9 cellular contexts compared by ENCODE assay signal in genomic region chr19:47093254-47093653, GRCh38. TPM values are rescaled to one million over a fixed set of nuclear protein-coding genes. Genes with fewer than 3 reads are reported as not detected.
DNase-seq lines count a peak whose midpoint lies in the region; ATAC-seq and TF ChIP-seq lines count a peak whose summit lies in the region.
"Had no signal": no experiment of that assay in that cellular context is flagged by ENCODE, and none has a peak within 500 bp of the region (broad histone marks: within the 10 kb centered on the region; RNA-seq: fewer than 3 reads in every experiment).

No MANE protein-coding gene starts in this region.

- ATAC-seq in activated T-helper 17 cell treated with anti-CD3 and anti-CD28 coated beads, Interleukin-2, amount 50 U/mL, for 72 hours (replicated peaks) = peak; percentile 31
- ATAC-seq in thoracic aorta (ENCODE audit: insufficient number of reproducible peaks, low FRiP score, low read depth) (no peak), HG03442 (IDR thresholded peaks at IDR 0.05; ENCODE audit: unreplicated experiment) (no peak), GM21526 (IDR thresholded peaks at IDR 0.05; ENCODE audit: low FRiP score, unreplicated experiment) (no peak)

- no peak for DNase-seq in activated T-cell treated with anti-CD3 and anti-CD28 coated beads, Interleukin-2, amount 50 U/mL, for 24 hours
- no peak for DNase-seq in activated T-cell treated with anti-CD3 and anti-CD28 coated beads, Interleukin-2, amount 50 U/mL, for 48 hours
- peak; percentile 28 for DNase-seq in glomerular visceral epithelial cell (ENCODE audit: extremely low spot score)
- DNase-seq in thoracic aorta (ENCODE audit: low spot score) = no peak
- no peak for DNase-seq in neural progenitor cell (ENCODE audit: low spot score)
- DNase-seq: NCI-H1105 had no signal

- H2AFZ ChIP-seq in neural progenitor cell (replicated peaks) = no peak overlapping the region

- peak overlapping the region; percentile 96 for H3K27ac Mint-ChIP-seq in activated T-cell treated with anti-CD3 and anti-CD28 coated beads, Interleukin-2, amount 50 U/mL, for 24 hours
- H3K27ac Mint-ChIP-seq in activated T-helper 17 cell treated with anti-CD3 and anti-CD28 coated beads, Interleukin-2, amount 50 U/mL, for 72 hours = peak overlapping the region; percentile 99
- H3K27ac Mint-ChIP-seq in neural progenitor cell = no peak overlapping the region

- H3K4me3 ChIP-seq in thoracic aorta (no peak overlapping the region), neural progenitor cell (no peak overlapping the region)

- no peak overlapping the region for H3K9ac ChIP-seq in neural progenitor cell

- no peaks in the 10 kb centered on the region for H3K27me3 ChIP-seq in thoracic aorta (replicated peaks; ENCODE audit: insufficient read depth)
- no peaks in the 10 kb centered on the region for H3K27me3 ChIP-seq in neural progenitor cell

- TF ChIP-seq CTCF in thoracic aorta (IDR thresholded peaks at IDR 0.05) (no peak), neural progenitor cell (IDR thresholded peaks at IDR 0.05) (no peak)

- H3K9me3 ChIP-seq in thoracic aorta (no peaks in the 10 kb centered on the region), neural progenitor cell (ENCODE audit: low read depth) (no peaks in the 10 kb centered on the region)

- H3K9me3 Mint-ChIP-seq in activated T-cell treated with anti-CD3 and anti-CD28 coated beads, Interleukin-2, amount 50 U/mL, for 24 hours = no peaks in the 10 kb centered on the region
- no peaks in the 10 kb centered on the region for H3K9me3 Mint-ChIP-seq in activated T-helper 17 cell treated with anti-CD3 and anti-CD28 coated beads, Interleukin-2, amount 50 U/mL, for 72 hours
- no peaks in the 10 kb centered on the region for H3K9me3 Mint-ChIP-seq in neural progenitor cell

- H3K27ac ChIP-seq in thoracic aorta = peak overlapping the region; percentile 21 to 59
- H3K27ac ChIP-seq in neural progenitor cell = no peak overlapping the region

- peaks cover 19% of the 10 kb centered on the region for H3K36me3 ChIP-seq in thoracic aorta
- H3K36me3 ChIP-seq in neural progenitor cell = no peaks in the 10 kb centered on the region

- peaks cover 51% of the 10 kb centered on the region for H4K20me1 ChIP-seq in neural progenitor cell (ENCODE audit: low read depth)

- H3K36me3 Mint-ChIP-seq in activated T-cell treated with anti-CD3 and anti-CD28 coated beads, Interleukin-2, amount 50 U/mL, for 24 hours (ENCODE audit: low read depth) = peaks cover 88% of the 10 kb centered on the region
- H3K36me3 Mint-ChIP-seq in activated T-helper 17 cell treated with anti-CD3 and anti-CD28 coated beads, Interleukin-2, amount 50 U/mL, for 72 hours (ENCODE audit: low read depth) = peaks cover 85% of the 10 kb centered on the region
- peaks cover 17% of the 10 kb centered on the region for H3K36me3 Mint-ChIP-seq in neural progenitor cell

- peaks cover 58% of the 10 kb centered on the region for H3K4me1 Mint-ChIP-seq in activated T-cell treated with anti-CD3 and anti-CD28 coated beads, Interleukin-2, amount 50 U/mL, for 24 hours (ENCODE audit: low read depth)
- peaks cover 26% of the 10 kb centered on the region for H3K4me1 Mint-ChIP-seq in activated T-helper 17 cell treated with anti-CD3 and anti-CD28 coated beads, Interleukin-2, amount 50 U/mL, for 72 hours
- H3K4me1 Mint-ChIP-seq in neural progenitor cell = peaks cover 30% of the 10 kb centered on the region

- H3K79me2 ChIP-seq in neural progenitor cell (ENCODE audit: low read depth) = peaks cover 49% of the 10 kb centered on the region

- H3K27me3 Mint-ChIP-seq in activated T-cell treated with anti-CD3 and anti-CD28 coated beads, Interleukin-2, amount 50 U/mL, for 24 hours = no peaks in the 10 kb centered on the region
- no peaks in the 10 kb centered on the region for H3K27me3 Mint-ChIP-seq in activated T-helper 17 cell treated with anti-CD3 and anti-CD28 coated beads, Interleukin-2, amount 50 U/mL, for 72 hours
- H3K27me3 Mint-ChIP-seq in neural progenitor cell (ENCODE audit: insufficient read depth, low read depth) = peaks cover 5% of the 10 kb centered on the region

- H3F3A ChIP-seq in neural progenitor cell (ENCODE audit: low read depth) = no peaks in the 10 kb centered on the region

- no peak overlapping the region for H3K4me2 ChIP-seq in neural progenitor cell

- peak overlapping the region; percentile 71 for H3K4me3 Mint-ChIP-seq in activated T-cell treated with anti-CD3 and anti-CD28 coated beads, Interleukin-2, amount 50 U/mL, for 24 hours
- peak overlapping the region; percentile 98 for H3K4me3 Mint-ChIP-seq in activated T-helper 17 cell treated with anti-CD3 and anti-CD28 coated beads, Interleukin-2, amount 50 U/mL, for 72 hours
- no peak overlapping the region for H3K4me3 Mint-ChIP-seq in neural progenitor cell

- H3K4me1 ChIP-seq in thoracic aorta (ENCODE audit: control insufficient read depth in 1 of 2, low read depth in 2 of 2) (peaks cover 10 to 49% of the 10 kb centered on the region in 2 donors), neural progenitor cell (peaks cover 20% of the 10 kb centered on the region)

RNA-seq across cellular contexts. Expression of gene ZC3H4, which starts 20.3 kb away (rescaled TPM):
- total RNA-seq in activated T-helper 17 cell treated with anti-CD3 and anti-CD28 coated beads, Interleukin-2, amount 50 U/mL, for 72 hours = 100 to 1,000 TPM; 117 to 166 TPM
- total RNA-seq in thoracic aorta = 10 to 100 TPM; 21.9 to 26.0 TPM
- 19.1 and 29.1 TPM in 2 replicates for total RNA-seq in neural progenitor cell (ENCODE audit: low replicate concordance)

RNA-seq across cellular contexts. Expression of gene SAE1, which starts 37.4 kb away (rescaled TPM):
- 100 to 1,000 TPM; 151 to 184 TPM for total RNA-seq in activated T-helper 17 cell treated with anti-CD3 and anti-CD28 coated beads, Interleukin-2, amount 50 U/mL, for 72 hours
- total RNA-seq in thoracic aorta = 10 to 100 TPM; 39.3 to 50.8 TPM
- total RNA-seq in neural progenitor cell (ENCODE audit: low replicate concordance) = 258 and 305 TPM in 2 replicates

RNA-seq across cellular contexts. Expression of gene TMEM160, which starts 44.8 kb away (rescaled TPM):
- 10 to 100 TPM; 18.6 to 56.3 TPM for total RNA-seq in activated T-helper 17 cell treated with anti-CD3 and anti-CD28 coated beads, Interleukin-2, amount 50 U/mL, for 72 hours
- total RNA-seq in thoracic aorta = 10 to 100 TPM in 1 of 2 donors, 1 to 10 TPM in 1; 2.4 to 55.0 TPM
- 8.0 and 66.2 TPM in 2 replicates for total RNA-seq in neural progenitor cell (ENCODE audit: low replicate concordance)
